9 cellular contexts compared by ENCODE assay signal in the genomic region with DNA sequence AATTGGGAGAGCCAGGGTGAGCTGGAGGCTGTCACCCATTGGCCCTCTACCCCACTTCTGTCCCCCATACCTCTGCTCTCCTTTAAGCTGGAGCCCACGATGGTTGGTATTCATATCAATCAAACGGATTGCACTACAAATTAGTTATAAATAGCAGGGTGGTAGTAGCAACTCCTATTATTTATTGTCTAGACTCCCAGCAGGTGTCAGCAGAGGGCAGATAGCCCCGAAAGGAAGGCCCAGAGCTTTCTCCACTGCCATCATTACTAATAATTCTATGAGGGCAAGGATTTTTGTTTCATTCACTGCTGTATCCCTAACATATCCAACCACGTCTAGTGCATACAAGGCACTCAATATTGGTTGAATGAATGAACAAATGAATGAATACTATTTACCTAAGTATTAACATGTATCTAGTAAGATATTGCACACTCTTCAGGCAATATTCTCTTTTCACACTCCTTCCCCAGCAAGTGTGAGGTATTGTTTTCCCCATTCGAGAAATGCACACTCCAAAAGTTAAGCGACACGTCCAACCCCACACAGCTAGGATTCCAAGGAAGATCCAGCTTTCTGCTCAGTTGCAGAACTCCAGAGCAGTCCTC. TPM values are rescaled to one million over a fixed set of nuclear protein-coding genes. Genes with fewer than 3 reads are reported as not detected.
A peak's percentile ranks its signal among the peaks of the same experiment; 100 is the strongest.
DNase-seq lines count a peak whose midpoint lies in the region; ATAC-seq and TF ChIP-seq lines count a peak whose summit lies in the region.
"Had no signal": no experiment of that assay in that cellular context is flagged by ENCODE, and none has a peak within 500 bp of the region (broad histone marks: within the 10 kb centered on the region; RNA-seq: fewer than 3 reads in every experiment).

No MANE protein-coding gene starts in this region.

- DNase-seq in DMS 273 (lab: John Stamatoyannopoulos, UW; ENCODE audit: unreplicated experiment) (peak; percentile 71), DMS 273 treated with DMSO at 0.1 percent for 48 hours (lab: John Stamatoyannopoulos, UW) (no peak), HuH-7.5 (ENCODE audit: low spot score) (peak; percentile 75), left ventricle myocardium superior (no peak), tibial nerve (ENCODE audit: low spot score in 2 of 2) (peak in 1 of 2 donors; percentile 54), NCI-H1048 (lab: John Stamatoyannopoulos, UW) (no peak), H4 (ENCODE audit: low spot score) (no peak)
- peak; percentile 20 to 23 for DNase-seq in activated CD4-positive, alpha-beta T cell treated with anti-CD3 and anti-CD28 coated beads, Interleukin-2, amount 50 U/mL, for 4 hours

- ATAC-seq in left ventricle myocardium superior, result peak; percentile 21

- H3K4me3 ChIP-seq in tibial nerve, result no peak overlapping the region

- H3K36me3 ChIP-seq in tibial nerve, result no peaks in the 10 kb centered on the region

- no peak for TF ChIP-seq EP300 in tibial nerve (IDR thresholded peaks at IDR 0.05)

- intact Hi-C loops in left ventricle myocardium superior (cut with micrococcal nuclease), result loop anchor here (1.0 kb wide), 1 partner anchor 37 kb away; no protein-coding TSS in a partner anchor

- TF ChIP-seq CTCF in tibial nerve (IDR thresholded peaks at IDR 0.05), result peak; percentile 39 to 71 (median 54)

- peak overlapping the region in 2 of 4 donors; percentile 41 to 77 for H3K27ac ChIP-seq in tibial nerve

- H3K9me3 ChIP-seq in tibial nerve, result no peaks in the 10 kb centered on the region

- no peaks in the 10 kb centered on the region for H3K27me3 ChIP-seq in tibial nerve

- peaks cover 0 to 46% (median 29%) of the 10 kb centered on the region in 4 donors for H3K4me1 ChIP-seq in tibial nerve

- TF ChIP-seq POLR2A in tibial nerve (IDR thresholded peaks at IDR 0.05), result no peak

- WGBS in tibial nerve, 2 donors, result 43 to 47% methylated on average over 7 of the region's 7 CpGs

RNA-seq across cellular contexts. Expression of gene C17orf50, which starts 6.3 kb away (rescaled TPM):
- total RNA-seq in left ventricle myocardium superior (not detected), tibial nerve (not detected)
- not detected in 2 replicates for total RNA-seq in H4 (2014; rRNA removed; shearing (Covaris generic))
- total RNA-seq: mononuclear cell had no signal

RNA-seq across cellular contexts. Expression of gene GAS2L2, which starts 14.0 kb away (rescaled TPM):
- total RNA-seq in left ventricle myocardium superior (0.27 TPM), tibial nerve (1 to 10 TPM in 3 of 4 donors, under 1 TPM in 1; 0.84 to 1.4 (median 1.1) TPM)
- total RNA-seq in H4 (2014; rRNA removed; shearing (Covaris generic)), result 0.04 TPM in 2 replicates

RNA-seq across cellular contexts. Expression of gene MMP28, which starts 28.4 kb away (rescaled TPM):
- total RNA-seq in left ventricle myocardium superior (1.5 TPM), tibial nerve (100 to 1,000 TPM in 3 of 4 donors, 10 to 100 TPM in 1; 71.7 to 174 (median 136) TPM)
- total RNA-seq in H4 (2014; rRNA removed; shearing (Covaris generic)), result 0.68 TPM in 1 of 2 replicates, not detected in the other

RNA-seq across cellular contexts. Expression of gene RASL10B, which starts 35.6 kb away (rescaled TPM):
- total RNA-seq in left ventricle myocardium superior, result 23.8 TPM
- total RNA-seq in tibial nerve, result 10 to 100 TPM in 3 of 4 donors, 1 to 10 TPM in 1; 8.4 to 25.3 (median 21.9) TPM
- 6.2 and 6.4 TPM in 2 replicates for total RNA-seq in H4 (2014; rRNA removed; shearing (Covaris generic))

RNA-seq across cellular contexts. Expression of gene TAF15, which starts 42.3 kb away (rescaled TPM):
- total RNA-seq in left ventricle myocardium superior, result 110 TPM
- 100 to 1,000 TPM in 1 of 4 donors, 10 to 100 TPM in 3; 62.8 to 115 (median 88.4) TPM for total RNA-seq in tibial nerve
- total RNA-seq in H4 (2014; rRNA removed; shearing (Covaris generic)), result 17.8 and 19.8 TPM in 2 replicates

Comparison
In these comparisons a context has a peak if more than half of its experiments do, and no peak if none do; other contexts are left out.
1. DNase-seq: peak in DMS 273 (single experiment), HuH-7.5 (single experiment) and activated CD4-positive, alpha-beta T cell treated with anti-CD3 and anti-CD28 coated beads, Interleukin-2, amount 50 U/mL, for 4 hours (2 of 2); none in DMS 273 treated with DMSO at 0.1 percent for 48 hours (single experiment), left ventricle myocardium superior (single experiment), NCI-H1048 (single experiment) and H4 (single experiment).
2. RNA of gene MMP28, which starts 28.4 kb away (total RNA-seq): 71.7 to 174 TPM in tibial nerve; 1.5 TPM in left ventricle myocardium superior (single experiment) and 0.68 TPM in H4; every median in the first group is over 10 times any median in the second.